30 cellular contexts compared by ENCODE assay signal in the genomic region with DNA sequence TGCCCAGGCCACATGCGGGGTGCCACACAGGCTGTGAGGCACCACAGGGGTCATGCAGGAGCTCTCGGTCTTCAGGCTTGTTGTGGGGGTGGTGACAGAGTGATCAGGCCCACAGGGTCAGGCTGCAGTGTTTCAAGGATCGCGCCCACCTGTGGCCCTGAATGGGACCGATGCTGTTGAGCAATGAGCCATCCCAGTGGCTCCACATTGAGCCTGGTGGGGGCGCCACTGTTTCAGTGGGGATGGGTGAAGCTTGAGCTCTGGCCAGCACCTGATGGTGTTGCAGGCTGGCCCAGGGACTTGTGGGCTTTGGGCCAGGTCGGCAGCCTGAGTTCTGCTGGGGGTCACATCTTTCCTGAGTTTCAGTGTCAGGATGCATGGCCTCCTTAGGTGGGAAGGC.
"Had no signal": no experiment of that assay in that cellular context is flagged by ENCODE, and none has a peak within 500 bp of the region (broad histone marks: within the 10 kb centered on the region; RNA-seq: fewer than 3 reads in every experiment).

No MANE protein-coding gene starts in this region.

- H3K27me3 ChIP-seq: colonic mucosa, esophagus muscularis mucosa, foreskin keratinocyte, gastroesophageal sphincter, heart right ventricle, neural progenitor cell, spleen, suprapubic skin, transverse colon, upper lobe of right lung, uterus had no signal

- H3K4me1 ChIP-seq: colonic mucosa, esophagus muscularis mucosa, foreskin keratinocyte, gastroesophageal sphincter, heart right ventricle, neural progenitor cell, psoas muscle, spleen, suprapubic skin, transverse colon, upper lobe of right lung, uterus had no signal

- DNase-seq: colonic mucosa; effector CD8-positive, alpha-beta T cell; foreskin keratinocyte; glutamatergic neuron; heart right ventricle; hippocampal formation; kidney; mucosa of descending colon; naive thymus-derived CD4-positive, alpha-beta T cell; nucleus accumbens; posterior cingulate gyrus; psoas muscle; right cardiac atrium; spleen; stimulated activated CD4-positive, alpha-beta T cell treated with anti-CD3 and anti-CD28 coated beads, Interleukin-4, amount 100 ng/mL, for 1 hour; stimulated activated CD8-positive, alpha-beta memory T cell treated with anti-CD3 and anti-CD28 coated beads, Interleukin-4, amount 100 ng/mL, for 48 hours; stimulated activated naive CD4-positive, alpha-beta T cell; stimulated activated naive CD8-positive, alpha-beta T cell treated with anti-CD3 and anti-CD28 coated beads, Interleukin-15, amount 100 ng/mL, for 72 hours; transverse colon; upper lobe of right lung; uterus had no signal

- H3K9me3 ChIP-seq: colonic mucosa, psoas muscle, upper lobe of right lung, uterus had no signal

- H3K36me3 Mint-ChIP-seq: memory B cell; naive thymus-derived CD4-positive, alpha-beta T cell; neural progenitor cell had no signal

- H3K4me3 ChIP-seq: colonic mucosa, esophagus muscularis mucosa, gastroesophageal sphincter, heart right ventricle, lung, mucosa of descending colon, neural progenitor cell, psoas muscle, skin epidermis, spleen, suprapubic skin, transverse colon, upper lobe of right lung, uterus had no signal

- H3K9me3 Mint-ChIP-seq: memory B cell had no signal

- H3K27ac Mint-ChIP-seq: dendritic cell treated with granulocyte-macrophage colony-stimulating factor and Interleukin-4, amounts not matched to agents 40 ng/mL and 50 ng/mL, for 4 days; memory B cell; naive thymus-derived CD4-positive, alpha-beta T cell; nephron; neural progenitor cell; stimulated activated naive CD8-positive, alpha-beta T cell treated with anti-CD3 and anti-CD28 coated beads, Interleukin-15, amount 100 ng/mL, for 72 hours had no signal

- H3K9ac ChIP-seq: neural progenitor cell had no signal

- H3K4me1 Mint-ChIP-seq: memory B cell; naive thymus-derived CD4-positive, alpha-beta T cell; nephron; neural progenitor cell; stimulated activated naive CD8-positive, alpha-beta T cell treated with anti-CD3 and anti-CD28 coated beads, Interleukin-15, amount 100 ng/mL, for 72 hours had no signal

- H3K4me3 Mint-ChIP-seq: dendritic cell treated with granulocyte-macrophage colony-stimulating factor and Interleukin-4, amounts not matched to agents 40 ng/mL and 50 ng/mL, for 4 days; memory B cell; naive thymus-derived CD4-positive, alpha-beta T cell; nephron; neural progenitor cell; stimulated activated naive CD8-positive, alpha-beta T cell treated with anti-CD3 and anti-CD28 coated beads, Interleukin-15, amount 100 ng/mL, for 72 hours had no signal

- H3K27me3 Mint-ChIP-seq: dendritic cell treated with granulocyte-macrophage colony-stimulating factor and Interleukin-4, amounts not matched to agents 40 ng/mL and 50 ng/mL, for 4 days; memory B cell; naive thymus-derived CD4-positive, alpha-beta T cell; stimulated activated naive CD8-positive, alpha-beta T cell treated with anti-CD3 and anti-CD28 coated beads, Interleukin-15, amount 100 ng/mL, for 72 hours had no signal

- H3K36me3 ChIP-seq: colonic mucosa, esophagus muscularis mucosa, heart right ventricle, neural progenitor cell, spleen, suprapubic skin, transverse colon, upper lobe of right lung, uterus had no signal

- H3K27ac ChIP-seq: colonic mucosa, esophagus muscularis mucosa, foreskin keratinocyte, gastroesophageal sphincter, heart right ventricle, neural progenitor cell, psoas muscle, skin epidermis, spleen, suprapubic skin, transverse colon, upper lobe of right lung, uterus had no signal
